8 cellular contexts compared by ENCODE assay signal in the genomic region with DNA sequence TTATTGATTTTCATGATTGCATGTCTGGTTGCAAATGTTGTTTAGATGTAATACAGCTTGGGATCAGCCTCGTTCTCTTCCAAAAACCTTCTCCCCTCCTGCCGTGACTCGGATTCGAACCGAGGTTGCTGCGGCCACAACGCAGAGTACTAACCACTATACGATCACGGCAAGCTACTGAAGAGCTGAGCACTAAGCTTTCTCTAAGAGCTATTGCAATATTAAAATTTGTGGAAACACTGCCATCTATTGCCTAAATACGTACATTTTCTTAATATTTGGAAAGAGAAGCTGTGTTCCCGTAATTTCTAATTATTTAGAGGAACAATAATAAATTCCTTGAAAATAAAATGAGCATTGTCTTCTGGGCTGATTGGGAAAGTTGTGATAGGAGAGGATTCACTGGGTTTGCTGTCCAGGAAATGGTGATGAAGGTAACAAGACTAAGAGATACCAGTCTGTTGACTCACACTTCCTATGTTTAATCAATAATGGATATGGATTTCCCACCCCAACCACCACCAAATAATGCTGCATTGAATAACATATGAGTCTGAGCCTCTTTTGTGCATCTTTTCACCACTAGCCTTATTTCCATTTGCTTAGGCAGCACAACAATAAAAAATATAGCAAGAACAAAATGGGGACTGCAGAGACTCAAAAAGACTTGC.
DNase-seq lines count a peak whose midpoint lies in the region; ATAC-seq, FAIRE-seq and TF ChIP-seq lines count a peak whose summit lies in the region.

No MANE protein-coding gene starts in this region.

- no peak for TF ChIP-seq EP300 in transverse colon (IDR thresholded peaks at IDR 0.05; ENCODE audit: low read depth)

- H3K27ac ChIP-seq in HEK293 (ENCODE audit: extremely low read depth, low read depth, low read length), result no peak overlapping the region
- peak overlapping the region; percentile 53 for H3K27ac ChIP-seq in psoas muscle
- no peak overlapping the region for H3K27ac ChIP-seq in transverse colon

- WGBS in psoas muscle, 3 donors, result 20 to 41% (median 27%) methylated on average over 11 of the region's 11 CpGs
- 18 to 37% methylated on average over 10 to 11 of the region's 11 CpGs for WGBS in transverse colon (ENCODE audit: low coverage in 1 of 2), 2 donors

- no peak for TF ChIP-seq POLR2A in transverse colon (IDR thresholded peaks at IDR 0.05)

- H3K27me3 ChIP-seq in psoas muscle (ENCODE audit: insufficient read depth in 3 of 3, low read length in 2 of 3) (no peaks in the 10 kb centered on the region), transverse colon (no peaks in the 10 kb centered on the region)

- CTCF ChIA-PET in HEK293 (lab: Yijun Ruan, JAX), result interaction anchor here (0.7 to 2.7 kb wide), 15 partner anchors 9 to 1398 kb away, joined by 3 to 23 read pairs (median 3); no protein-coding TSS in a partner anchor

- H3K36me3 ChIP-seq in HEK293 (ENCODE audit: control insufficient read depth in 2 of 2, insufficient read depth in 1 of 2, low read length in 2 of 2) (no peaks in the 10 kb centered on the region), psoas muscle (ENCODE audit: insufficient read depth in 1 of 2, low read depth in 1 of 2) (no peaks in the 10 kb centered on the region), transverse colon (no peaks in the 10 kb centered on the region)

- in situ Hi-C loops in transverse colon (cut with MboI; ENCODE audit: low pct_ligation_motif_present in 1 of 4, low pct_unique_long_range_greater_than_20kb in 1 of 4, low sequenced_read_pairs in 3 of 4), result loop anchor here in 1 of 4 donors (10.0 kb wide), 1 partner anchor 999 kb away; no protein-coding TSS in a partner anchor

- ATAC-seq in psoas muscle, result peak in 3 of 4 donors; percentile 46 to 56 (median 47)
- no peak for ATAC-seq in GM18909 (IDR thresholded peaks at IDR 0.05; ENCODE audit: poor library complexity, unreplicated experiment)
- no peak for ATAC-seq in HG03175 (IDR thresholded peaks at IDR 0.05; ENCODE audit: unreplicated experiment)

- H3K9me3 ChIP-seq in HEK293 (ENCODE audit: control insufficient read depth, insufficient read depth, low read depth, low read length) (no peaks in the 10 kb centered on the region), psoas muscle (no peaks in the 10 kb centered on the region), transverse colon (no peaks in the 10 kb centered on the region)

- FAIRE-seq in A204.1 (lab: Jason Lieb, UNC), result peak; percentile 97

- POLR2A ChIA-PET in HEK293 (lab: Yijun Ruan, JAX), result no interaction called here

- intact Hi-C loops in psoas muscle (cut with DNase I), result loop anchor here in 1 of 2 donors (10.0 kb wide), 1 partner anchor 331 kb away; no protein-coding TSS in a partner anchor
- intact Hi-C loops in transverse colon (cut with DNase I; ENCODE audit: low total_unique reads), result no loop called here

- DNase-seq in RKO (ENCODE audit: low spot score) (peak; percentile 73), fibroblast of pulmonary artery (ENCODE audit: low read depth) (peak; percentile 87), psoas muscle (no peak), transverse colon (no peak)

- no peak for TF ChIP-seq CTCF in HEK293 (tag by site-specific recombination; IDR thresholded peaks at IDR 0.05)
- peak; percentile 26 for TF ChIP-seq CTCF in fibroblast of pulmonary artery (IDR thresholded peaks at IDR 0.05; ENCODE audit: low read length, missing control alignments)
- no peak for TF ChIP-seq CTCF in psoas muscle (IDR thresholded peaks at IDR 0.05)
- no peak for TF ChIP-seq CTCF in transverse colon (IDR thresholded peaks at IDR 0.05)

- H3K4me3 ChIP-seq in HEK293 (ENCODE audit: low read depth, low read length), result no peak overlapping the region
- peak overlapping the region; percentile 1 for H3K4me3 ChIP-seq in fibroblast of pulmonary artery (replicated peaks; ENCODE audit: low read depth, low read length)
- H3K4me3 ChIP-seq in psoas muscle, result no peak overlapping the region
- H3K4me3 ChIP-seq in transverse colon, result no peak overlapping the region

- H3K4me1 ChIP-seq in HEK293 (ENCODE audit: control insufficient read depth, insufficient read depth, low read length), result no peaks in the 10 kb centered on the region
- H3K4me1 ChIP-seq in psoas muscle, result peaks cover 31% of the 10 kb centered on the region
- H3K4me1 ChIP-seq in transverse colon, result peaks cover 0 to 4% (median 2%) of the 10 kb centered on the region in 4 donors

TF ChIP-seq in HEK293, 187 proteins besides CTCF, POLR2A, EP300 and RAD21:
- TF ChIP-seq ZNF16 (tag by site-specific recombination; IDR thresholded peaks at IDR 0.05; ENCODE audit: low read depth) (no peak), ZEB2 (tag by site-specific recombination; IDR thresholded peaks at IDR 0.05) (0 out of 2 replicates have a peak, but pooled peaks have one; percentile 25), ZNF626 (tag by site-specific recombination; IDR thresholded peaks at IDR 0.05) (no peak), GFI1B (tag by site-specific recombination; IDR thresholded peaks at IDR 0.05) (no peak), ZNF585B (tag by site-specific recombination; IDR thresholded peaks at IDR 0.05) (no peak), ZNF2 (tag by site-specific recombination; IDR thresholded peaks at IDR 0.05) (0 out of 2 replicates have a peak, but pooled peaks have one; percentile 42), ZNF561 (tag by site-specific recombination; IDR thresholded peaks at IDR 0.05; ENCODE audit: borderline replicate concordance) (peak; percentile 54; the same call in 1 of the 2 replicates), ZNF514 (tag by site-specific recombination; IDR thresholded peaks at IDR 0.05) (no peak), ZNF791 (tag by site-specific recombination; IDR thresholded peaks at IDR 0.05) (no peak), ZNF654 (tag by site-specific recombination; IDR thresholded peaks at IDR 0.05; ENCODE audit: low read depth) (peak; percentile 63), ZNF214 (tag by site-specific recombination; IDR thresholded peaks at IDR 0.05; ENCODE audit: borderline replicate concordance) (no peak), ZNF660 (tag by site-specific recombination; IDR thresholded peaks at IDR 0.05) (0 out of 2 replicates have a peak, but pooled peaks have one; percentile 61), ZNF121 (tag by site-specific recombination; IDR thresholded peaks at IDR 0.05) (no peak), BCL11A (tag by site-specific recombination; IDR thresholded peaks at IDR 0.05; ENCODE audit: low read depth) (no peak), KLF10 (tag by site-specific recombination; IDR thresholded peaks at IDR 0.05) (no peak), ZNF266 (tag by site-specific recombination; IDR thresholded peaks at IDR 0.05; ENCODE audit: low read depth) (no peak), HOXC10 (CRISPR knock-in tag; IDR thresholded peaks at IDR 0.05) (no peak)
- TF ChIP-seq, protein P1, sequence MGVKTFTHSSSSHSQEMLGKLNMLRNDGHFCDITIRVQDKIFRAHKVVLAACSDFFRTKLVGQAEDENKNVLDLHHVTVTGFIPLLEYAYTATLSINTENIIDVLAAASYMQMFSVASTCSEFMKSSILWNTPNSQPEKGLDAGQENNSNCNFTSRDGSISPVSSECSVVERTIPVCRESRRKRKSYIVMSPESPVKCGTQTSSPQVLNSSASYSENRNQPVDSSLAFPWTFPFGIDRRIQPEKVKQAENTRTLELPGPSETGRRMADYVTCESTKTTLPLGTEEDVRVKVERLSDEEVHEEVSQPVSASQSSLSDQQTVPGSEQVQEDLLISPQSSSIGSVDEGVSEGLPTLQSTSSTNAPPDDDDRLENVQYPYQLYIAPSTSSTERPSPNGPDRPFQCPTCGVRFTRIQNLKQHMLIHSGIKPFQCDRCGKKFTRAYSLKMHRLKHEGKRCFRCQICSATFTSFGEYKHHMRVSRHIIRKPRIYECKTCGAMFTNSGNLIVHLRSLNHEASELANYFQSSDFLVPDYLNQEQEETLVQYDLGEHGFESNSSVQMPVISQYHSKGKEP (tag by site-specific recombination; IDR thresholded peaks at IDR 0.05), result peak; percentile 31; the same call in 1 of the 2 replicates

Comparison
In these comparisons a context has a peak if more than half of its experiments do, and no peak if none do; other contexts are left out.
1. DNase-seq: peak in RKO (single experiment) and fibroblast of pulmonary artery (single experiment); none in psoas muscle (0 of 2) and transverse colon (single experiment).
2. ATAC-seq: peak in psoas muscle (3 of 4); none in GM18909 (single experiment) and HG03175 (single experiment).